In the genomic region with DNA sequence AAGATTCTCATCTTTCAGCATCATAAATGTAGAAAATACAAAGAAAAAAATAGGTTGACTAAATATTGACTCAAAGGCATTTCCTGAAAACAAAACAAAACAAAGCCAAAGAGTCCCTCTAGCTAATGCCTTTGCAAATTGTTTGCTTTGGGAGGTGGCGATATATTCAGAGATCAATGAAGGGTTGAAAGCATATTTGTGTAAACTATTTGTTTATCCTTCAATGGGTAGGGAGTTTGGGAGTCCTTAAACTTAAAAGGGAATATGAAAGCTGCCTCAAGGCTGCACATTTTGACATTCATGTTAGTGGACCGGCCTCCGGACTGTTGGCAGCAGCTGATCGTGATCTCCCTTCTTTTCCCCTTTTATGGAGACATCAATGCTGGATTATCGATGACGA, we compare ENCODE assay signal across 1 cellular context.
TF ChIP-seq lines count a peak whose summit lies in the region.

No MANE protein-coding gene starts in this region.

TF ChIP-seq in HepG2, 621 proteins besides CTCF, POLR2A, EP300 and RAD21 (continued from another document and continues in another):
- TF ChIP-seq, protein P1, sequence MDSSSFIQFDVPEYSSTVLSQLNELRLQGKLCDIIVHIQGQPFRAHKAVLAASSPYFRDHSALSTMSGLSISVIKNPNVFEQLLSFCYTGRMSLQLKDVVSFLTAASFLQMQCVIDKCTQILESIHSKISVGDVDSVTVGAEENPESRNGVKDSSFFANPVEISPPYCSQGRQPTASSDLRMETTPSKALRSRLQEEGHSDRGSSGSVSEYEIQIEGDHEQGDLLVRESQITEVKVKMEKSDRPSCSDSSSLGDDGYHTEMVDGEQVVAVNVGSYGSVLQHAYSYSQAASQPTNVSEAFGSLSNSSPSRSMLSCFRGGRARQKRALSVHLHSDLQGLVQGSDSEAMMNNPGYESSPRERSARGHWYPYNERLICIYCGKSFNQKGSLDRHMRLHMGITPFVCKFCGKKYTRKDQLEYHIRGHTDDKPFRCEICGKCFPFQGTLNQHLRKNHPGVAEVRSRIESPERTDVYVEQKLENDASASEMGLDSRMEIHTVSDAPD (CRISPR knock-in tag; IDR thresholded peaks at IDR 0.05) = no peak
- TF ChIP-seq ELF3 (CRISPR knock-in tag; IDR thresholded peaks at IDR 0.05) (no peak), SP4 (CRISPR knock-in tag; IDR thresholded peaks at IDR 0.05) (no peak), ZNF747 (CRISPR knock-in tag; IDR thresholded peaks at IDR 0.05; ENCODE audit: borderline replicate concordance) (no peak), ZNF430 (CRISPR knock-in tag; IDR thresholded peaks at IDR 0.05) (no peak), SAFB2 (CRISPR knock-in tag; IDR thresholded peaks at IDR 0.05; ENCODE audit: borderline replicate concordance, low read depth) (no peak), NCOA2 (CRISPR knock-in tag; IDR thresholded peaks at IDR 0.05) (peak; percentile 78), ZFX (CRISPR knock-in tag; IDR thresholded peaks at IDR 0.05; ENCODE audit: low read depth) (no peak), ISL2 (CRISPR knock-in tag; IDR thresholded peaks at IDR 0.05) (0 out of 2 replicates have a peak, but pooled peaks have one; percentile 26), HDAC6 (IDR thresholded peaks at IDR 0.05; ENCODE audit: low read depth, low read length) (no peak), ZNF33B (CRISPR knock-in tag; IDR thresholded peaks at IDR 0.05) (no peak), HNRNPH1 (optimal IDR thresholded peaks at IDR 0.05; ENCODE audit: low read depth, low read length) (no peak), ZNF556 (CRISPR knock-in tag; IDR thresholded peaks at IDR 0.05; ENCODE audit: borderline replicate concordance) (no peak), ZNF121 (CRISPR knock-in tag; IDR thresholded peaks at IDR 0.05) (no peak), NR3C1 (CRISPR knock-in tag; IDR thresholded peaks at IDR 0.05) (no peak), ZNF546 (CRISPR knock-in tag; conservative IDR thresholded peaks at IDR 0.05) (no peak), ZNF432 (CRISPR knock-in tag; IDR thresholded peaks at IDR 0.05; ENCODE audit: borderline replicate concordance) (no peak), HDAC2 (CRISPR knock-in tag; IDR thresholded peaks at IDR 0.05) (no peak), SP1 (IDR thresholded peaks at IDR 0.05) (no peak), SP1 (CRISPR knock-in tag; IDR thresholded peaks at IDR 0.05) (no peak), TCF7L2 (IDR thresholded peaks at IDR 0.05; ENCODE audit: low read depth, low read length) (peak; percentile 41; the same call in 1 of the 2 replicates), LCORL (IDR thresholded peaks at IDR 0.05) (peak; percentile 66; the same call in 1 of the 2 replicates), LCORL (CRISPR knock-in tag; IDR thresholded peaks at IDR 0.05) (no peak), ZNF510 (CRISPR knock-in tag; IDR thresholded peaks at IDR 0.05; ENCODE audit: low read depth) (no peak), ZNF660 (CRISPR knock-in tag; IDR thresholded peaks at IDR 0.05; ENCODE audit: borderline replicate concordance, low read depth) (no peak), SOX13 (IDR thresholded peaks at IDR 0.05) (no peak), SOX13 (CRISPR knock-in tag; conservative IDR thresholded peaks at IDR 0.05 in 1 of 2, IDR thresholded peaks at IDR 0.05 in 1 of 2) (peak in 1 of 2 experiments; percentile 80; a peak in 2 of 4 replicates), ZNF431 (CRISPR knock-in tag; IDR thresholded peaks at IDR 0.05; ENCODE audit: borderline replicate concordance, low read depth) (no peak), HOXA9 (CRISPR knock-in tag; IDR thresholded peaks at IDR 0.05; ENCODE audit: borderline replicate concordance) (no peak), IRF2 (CRISPR knock-in tag; IDR thresholded peaks at IDR 0.05) (no peak), HIVEP1 (CRISPR knock-in tag; IDR thresholded peaks at IDR 0.05) (no peak), KDM6A (CRISPR knock-in tag; IDR thresholded peaks at IDR 0.05; ENCODE audit: low read depth) (0 out of 2 replicates have a peak, but pooled peaks have one; percentile 49), ATRX (CRISPR knock-in tag; IDR thresholded peaks at IDR 0.05; ENCODE audit: borderline replicate concordance) (no peak), ZNF282 (IDR thresholded peaks at IDR 0.05; ENCODE audit: partially characterized antibody) (no peak), ZNF180 (CRISPR knock-in tag; IDR thresholded peaks at IDR 0.05; ENCODE audit: borderline replicate concordance, low read depth) (no peak), ZNF788 (CRISPR knock-in tag; IDR thresholded peaks at IDR 0.05; ENCODE audit: borderline replicate concordance) (no peak), ZNF749 (CRISPR knock-in tag; IDR thresholded peaks at IDR 0.05; ENCODE audit: borderline replicate concordance) (no peak)
- TF ChIP-seq, protein P2, sequence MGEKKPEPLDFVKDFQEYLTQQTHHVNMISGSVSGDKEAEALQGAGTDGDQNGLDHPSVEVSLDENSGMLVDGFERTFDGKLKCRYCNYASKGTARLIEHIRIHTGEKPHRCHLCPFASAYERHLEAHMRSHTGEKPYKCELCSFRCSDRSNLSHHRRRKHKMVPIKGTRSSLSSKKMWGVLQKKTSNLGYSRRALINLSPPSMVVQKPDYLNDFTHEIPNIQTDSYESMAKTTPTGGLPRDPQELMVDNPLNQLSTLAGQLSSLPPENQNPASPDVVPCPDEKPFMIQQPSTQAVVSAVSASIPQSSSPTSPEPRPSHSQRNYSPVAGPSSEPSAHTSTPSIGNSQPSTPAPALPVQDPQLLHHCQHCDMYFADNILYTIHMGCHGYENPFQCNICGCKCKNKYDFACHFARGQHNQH (CRISPR knock-in tag; IDR thresholded peaks at IDR 0.05) = no peak
- TF ChIP-seq, protein P3, sequence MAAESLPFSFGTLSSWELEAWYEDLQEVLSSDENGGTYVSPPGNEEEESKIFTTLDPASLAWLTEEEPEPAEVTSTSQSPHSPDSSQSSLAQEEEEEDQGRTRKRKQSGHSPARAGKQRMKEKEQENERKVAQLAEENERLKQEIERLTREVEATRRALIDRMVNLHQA (CRISPR knock-in tag; IDR thresholded peaks at IDR 0.05) = no peak
- TF ChIP-seq, protein P4, sequence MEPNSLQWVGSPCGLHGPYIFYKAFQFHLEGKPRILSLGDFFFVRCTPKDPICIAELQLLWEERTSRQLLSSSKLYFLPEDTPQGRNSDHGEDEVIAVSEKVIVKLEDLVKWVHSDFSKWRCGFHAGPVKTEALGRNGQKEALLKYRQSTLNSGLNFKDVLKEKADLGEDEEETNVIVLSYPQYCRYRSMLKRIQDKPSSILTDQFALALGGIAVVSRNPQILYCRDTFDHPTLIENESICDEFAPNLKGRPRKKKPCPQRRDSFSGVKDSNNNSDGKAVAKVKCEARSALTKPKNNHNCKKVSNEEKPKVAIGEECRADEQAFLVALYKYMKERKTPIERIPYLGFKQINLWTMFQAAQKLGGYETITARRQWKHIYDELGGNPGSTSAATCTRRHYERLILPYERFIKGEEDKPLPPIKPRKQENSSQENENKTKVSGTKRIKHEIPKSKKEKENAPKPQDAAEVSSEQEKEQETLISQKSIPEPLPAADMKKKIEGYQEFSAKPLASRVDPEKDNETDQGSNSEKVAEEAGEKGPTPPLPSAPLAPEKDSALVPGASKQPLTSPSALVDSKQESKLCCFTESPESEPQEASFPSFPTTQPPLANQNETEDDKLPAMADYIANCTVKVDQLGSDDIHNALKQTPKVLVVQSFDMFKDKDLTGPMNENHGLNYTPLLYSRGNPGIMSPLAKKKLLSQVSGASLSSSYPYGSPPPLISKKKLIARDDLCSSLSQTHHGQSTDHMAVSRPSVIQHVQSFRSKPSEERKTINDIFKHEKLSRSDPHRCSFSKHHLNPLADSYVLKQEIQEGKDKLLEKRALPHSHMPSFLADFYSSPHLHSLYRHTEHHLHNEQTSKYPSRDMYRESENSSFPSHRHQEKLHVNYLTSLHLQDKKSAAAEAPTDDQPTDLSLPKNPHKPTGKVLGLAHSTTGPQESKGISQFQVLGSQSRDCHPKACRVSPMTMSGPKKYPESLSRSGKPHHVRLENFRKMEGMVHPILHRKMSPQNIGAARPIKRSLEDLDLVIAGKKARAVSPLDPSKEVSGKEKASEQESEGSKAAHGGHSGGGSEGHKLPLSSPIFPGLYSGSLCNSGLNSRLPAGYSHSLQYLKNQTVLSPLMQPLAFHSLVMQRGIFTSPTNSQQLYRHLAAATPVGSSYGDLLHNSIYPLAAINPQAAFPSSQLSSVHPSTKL (CRISPR knock-in tag; IDR thresholded peaks at IDR 0.05) = peak; percentile 86
- TF ChIP-seq, protein P5, sequence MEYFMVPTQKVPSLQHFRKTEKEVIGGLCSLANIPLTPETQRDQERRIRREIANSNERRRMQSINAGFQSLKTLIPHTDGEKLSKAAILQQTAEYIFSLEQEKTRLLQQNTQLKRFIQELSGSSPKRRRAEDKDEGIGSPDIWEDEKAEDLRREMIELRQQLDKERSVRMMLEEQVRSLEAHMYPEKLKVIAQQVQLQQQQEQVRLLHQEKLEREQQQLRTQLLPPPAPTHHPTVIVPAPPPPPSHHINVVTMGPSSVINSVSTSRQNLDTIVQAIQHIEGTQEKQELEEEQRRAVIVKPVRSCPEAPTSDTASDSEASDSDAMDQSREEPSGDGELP (IDR thresholded peaks at IDR 0.05; ENCODE audit: borderline replicate concordance, low read depth) = 0 out of 2 replicates have a peak, but pooled peaks have one; percentile 58
- TF ChIP-seq, protein P6, sequence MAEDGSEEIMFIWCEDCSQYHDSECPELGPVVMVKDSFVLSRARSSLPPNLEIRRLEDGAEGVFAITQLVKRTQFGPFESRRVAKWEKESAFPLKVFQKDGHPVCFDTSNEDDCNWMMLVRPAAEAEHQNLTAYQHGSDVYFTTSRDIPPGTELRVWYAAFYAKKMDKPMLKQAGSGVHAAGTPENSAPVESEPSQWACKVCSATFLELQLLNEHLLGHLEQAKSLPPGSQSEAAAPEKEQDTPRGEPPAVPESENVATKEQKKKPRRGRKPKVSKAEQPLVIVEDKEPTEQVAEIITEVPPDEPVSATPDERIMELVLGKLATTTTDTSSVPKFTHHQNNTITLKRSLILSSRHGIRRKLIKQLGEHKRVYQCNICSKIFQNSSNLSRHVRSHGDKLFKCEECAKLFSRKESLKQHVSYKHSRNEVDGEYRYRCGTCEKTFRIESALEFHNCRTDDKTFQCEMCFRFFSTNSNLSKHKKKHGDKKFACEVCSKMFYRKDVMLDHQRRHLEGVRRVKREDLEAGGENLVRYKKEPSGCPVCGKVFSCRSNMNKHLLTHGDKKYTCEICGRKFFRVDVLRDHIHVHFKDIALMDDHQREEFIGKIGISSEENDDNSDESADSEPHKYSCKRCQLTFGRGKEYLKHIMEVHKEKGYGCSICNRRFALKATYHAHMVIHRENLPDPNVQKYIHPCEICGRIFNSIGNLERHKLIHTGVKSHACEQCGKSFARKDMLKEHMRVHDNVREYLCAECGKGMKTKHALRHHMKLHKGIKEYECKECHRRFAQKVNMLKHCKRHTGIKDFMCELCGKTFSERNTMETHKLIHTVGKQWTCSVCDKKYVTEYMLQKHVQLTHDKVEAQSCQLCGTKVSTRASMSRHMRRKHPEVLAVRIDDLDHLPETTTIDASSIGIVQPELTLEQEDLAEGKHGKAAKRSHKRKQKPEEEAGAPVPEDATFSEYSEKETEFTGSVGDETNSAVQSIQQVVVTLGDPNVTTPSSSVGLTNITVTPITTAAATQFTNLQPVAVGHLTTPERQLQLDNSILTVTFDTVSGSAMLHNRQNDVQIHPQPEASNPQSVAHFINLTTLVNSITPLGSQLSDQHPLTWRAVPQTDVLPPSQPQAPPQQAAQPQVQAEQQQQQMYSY (CRISPR knock-in tag; IDR thresholded peaks at IDR 0.05) = no peak
- TF ChIP-seq, protein P7, sequence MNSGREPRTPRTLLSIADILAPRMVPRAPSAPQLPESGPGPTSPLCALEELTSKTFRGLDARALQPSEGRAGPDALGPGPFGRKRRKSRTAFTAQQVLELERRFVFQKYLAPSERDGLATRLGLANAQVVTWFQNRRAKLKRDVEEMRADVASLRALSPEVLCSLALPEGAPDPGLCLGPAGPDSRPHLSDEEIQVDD (CRISPR knock-in tag; IDR thresholded peaks at IDR 0.05; ENCODE audit: borderline replicate concordance) = no peak
- TF ChIP-seq, protein P8, sequence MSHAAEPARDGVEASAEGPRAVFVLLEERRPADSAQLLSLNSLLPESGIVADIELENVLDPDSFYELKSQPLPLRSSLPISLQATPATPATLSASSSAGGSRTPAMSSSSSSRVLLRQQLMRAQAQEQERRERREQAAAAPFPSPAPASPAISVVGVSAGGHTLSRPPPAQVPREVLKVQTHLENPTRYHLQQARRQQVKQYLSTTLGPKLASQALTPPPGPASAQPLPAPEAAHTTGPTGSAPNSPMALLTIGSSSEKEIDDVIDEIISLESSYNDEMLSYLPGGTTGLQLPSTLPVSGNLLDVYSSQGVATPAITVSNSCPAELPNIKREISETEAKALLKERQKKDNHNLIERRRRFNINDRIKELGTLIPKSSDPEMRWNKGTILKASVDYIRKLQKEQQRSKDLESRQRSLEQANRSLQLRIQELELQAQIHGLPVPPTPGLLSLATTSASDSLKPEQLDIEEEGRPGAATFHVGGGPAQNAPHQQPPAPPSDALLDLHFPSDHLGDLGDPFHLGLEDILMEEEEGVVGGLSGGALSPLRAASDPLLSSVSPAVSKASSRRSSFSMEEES (CRISPR knock-in tag; IDR thresholded peaks at IDR 0.05) = no peak
- TF ChIP-seq, protein P9, sequence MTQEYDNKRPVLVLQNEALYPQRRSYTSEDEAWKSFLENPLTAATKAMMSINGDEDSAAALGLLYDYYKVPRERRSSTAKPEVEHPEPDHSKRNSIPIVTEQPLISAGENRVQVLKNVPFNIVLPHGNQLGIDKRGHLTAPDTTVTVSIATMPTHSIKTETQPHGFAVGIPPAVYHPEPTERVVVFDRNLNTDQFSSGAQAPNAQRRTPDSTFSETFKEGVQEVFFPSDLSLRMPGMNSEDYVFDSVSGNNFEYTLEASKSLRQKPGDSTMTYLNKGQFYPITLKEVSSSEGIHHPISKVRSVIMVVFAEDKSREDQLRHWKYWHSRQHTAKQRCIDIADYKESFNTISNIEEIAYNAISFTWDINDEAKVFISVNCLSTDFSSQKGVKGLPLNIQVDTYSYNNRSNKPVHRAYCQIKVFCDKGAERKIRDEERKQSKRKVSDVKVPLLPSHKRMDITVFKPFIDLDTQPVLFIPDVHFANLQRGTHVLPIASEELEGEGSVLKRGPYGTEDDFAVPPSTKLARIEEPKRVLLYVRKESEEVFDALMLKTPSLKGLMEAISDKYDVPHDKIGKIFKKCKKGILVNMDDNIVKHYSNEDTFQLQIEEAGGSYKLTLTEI (CRISPR knock-in tag; conservative IDR thresholded peaks at IDR 0.05) = no peak
- TF ChIP-seq, protein P10, sequence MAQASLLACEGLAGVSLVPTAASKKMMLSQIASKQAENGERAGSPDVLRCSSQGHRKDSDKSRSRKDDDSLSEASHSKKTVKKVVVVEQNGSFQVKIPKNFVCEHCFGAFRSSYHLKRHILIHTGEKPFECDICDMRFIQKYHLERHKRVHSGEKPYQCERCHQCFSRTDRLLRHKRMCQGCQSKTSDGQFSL (CRISPR knock-in tag; IDR thresholded peaks at IDR 0.05) = no peak
- TF ChIP-seq, protein P11, sequence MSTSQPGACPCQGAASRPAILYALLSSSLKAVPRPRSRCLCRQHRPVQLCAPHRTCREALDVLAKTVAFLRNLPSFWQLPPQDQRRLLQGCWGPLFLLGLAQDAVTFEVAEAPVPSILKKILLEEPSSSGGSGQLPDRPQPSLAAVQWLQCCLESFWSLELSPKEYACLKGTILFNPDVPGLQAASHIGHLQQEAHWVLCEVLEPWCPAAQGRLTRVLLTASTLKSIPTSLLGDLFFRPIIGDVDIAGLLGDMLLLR (CRISPR knock-in tag; IDR thresholded peaks at IDR 0.05) = no peak
- TF ChIP-seq, protein P12, sequence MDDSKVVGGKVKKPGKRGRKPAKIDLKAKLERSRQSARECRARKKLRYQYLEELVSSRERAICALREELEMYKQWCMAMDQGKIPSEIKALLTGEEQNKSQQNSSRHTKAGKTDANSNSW (CRISPR knock-in tag; IDR thresholded peaks at IDR 0.05; ENCODE audit: borderline replicate concordance) = no peak
